Comparison of ENCODE assay signal across 26 cellular contexts in genomic region chr13:48295271-48295670, GRCh38.
"Had no signal": no experiment of that assay in that cellular context is flagged by ENCODE, and none has a peak within 500 bp of the region (broad histone marks: within the 10 kb centered on the region; RNA-seq: fewer than 3 reads in every experiment).

No MANE protein-coding gene starts in this region.

- H3K27me3 Mint-ChIP-seq: effector memory CD8-positive, alpha-beta T cell had no signal

- H3K36me3 Mint-ChIP-seq: activated naive CD4-positive, alpha-beta T cell treated with anti-CD3 and anti-CD28 coated beads, Interleukin-2, amount 10 ng/mL, durations not matched to agents 7 days and 5 days; activated naive CD4-positive, alpha-beta T cell treated with anti-CD3 and anti-CD28 coated beads, Interleukin-2, amount 50 U/mL, for 72 hours had no signal

- H3K36me3 ChIP-seq: adrenal gland, esophagus squamous epithelium had no signal

- DNase-seq: activated CD4-positive, alpha-beta memory T cell treated with anti-CD3 and anti-CD28 coated beads, Interleukin-2, amount 10 ng/mL, durations not matched to agents 7 days and 5 days; activated CD4-positive, alpha-beta T cell treated with anti-CD3 and anti-CD28 coated beads for 1 hour; activated CD4-positive, alpha-beta T cell treated with anti-CD3 and anti-CD28 coated beads for 4 hours; activated CD4-positive, alpha-beta T cell treated with anti-CD3 and anti-CD28 coated beads, Interleukin-2, amount 10 ng/mL, durations not matched to agents 7 days and 5 days; activated CD4-positive, alpha-beta T cell treated with anti-CD3 and anti-CD28 coated beads, Interleukin-2, amount 50 U/mL, for 4 hours; activated CD8-positive, alpha-beta memory T cell treated with anti-CD3 and anti-CD28 coated beads, Interleukin-2, amount 50 U/mL, for 48 hours; activated gamma-delta T cell; activated naive CD4-positive, alpha-beta T cell; activated naive CD4-positive, alpha-beta T cell treated with anti-CD3 and anti-CD28 coated beads, Interleukin-2, amount 10 ng/mL, durations not matched to agents 7 days and 5 days; activated T-cell treated with anti-CD3 and anti-CD28 coated beads for 4 hours; activated T-cell treated with anti-CD3 and anti-CD28 coated beads, Interleukin-2, amount 50 U/mL, for 24 hours; activated T-cell treated with anti-CD3 and anti-CD28 coated beads, Interleukin-2, amount 50 U/mL, for 72 hours; adrenal gland; amygdala; aorta; body of pancreas; caudate nucleus; cortex of kidney; dermis blood vessel endothelial cell; effector CD4-positive, alpha-beta T cell; effector memory CD8-positive, alpha-beta T cell; esophagus squamous epithelium; head of caudate nucleus; T-helper 2 cell had no signal

- H3K27ac ChIP-seq: adrenal gland, body of pancreas, epithelial cell of prostate, esophagus squamous epithelium had no signal

- H3K4me3 Mint-ChIP-seq: activated CD4-positive, alpha-beta memory T cell treated with anti-CD3 and anti-CD28 coated beads, Interleukin-2, amount 10 ng/mL, durations not matched to agents 7 days and 5 days; activated CD4-positive, alpha-beta T cell treated with anti-CD3 and anti-CD28 coated beads, Interleukin-2, amount 10 ng/mL, durations not matched to agents 7 days and 5 days; activated naive CD4-positive, alpha-beta T cell treated with anti-CD3 and anti-CD28 coated beads, Interleukin-2, amount 10 ng/mL, durations not matched to agents 7 days and 5 days; activated T-cell treated with anti-CD3 and anti-CD28 coated beads, Interleukin-2, amount 50 U/mL, for 24 hours; activated T-cell treated with anti-CD3 and anti-CD28 coated beads, Interleukin-2, amount 50 U/mL, for 72 hours; effector memory CD8-positive, alpha-beta T cell had no signal

- ATAC-seq: activated naive CD4-positive, alpha-beta T cell treated with anti-CD3 and anti-CD28 coated beads, Interleukin-2, amount 50 U/mL, for 72 hours; activated T-cell treated with anti-CD3 and anti-CD28 coated beads, Interleukin-2, amount 50 U/mL, for 72 hours; body of pancreas; effector memory CD8-positive, alpha-beta T cell had no signal

- H3K27ac Mint-ChIP-seq: activated CD4-positive, alpha-beta memory T cell treated with anti-CD3 and anti-CD28 coated beads, Interleukin-2, amount 10 ng/mL, durations not matched to agents 7 days and 5 days; activated CD4-positive, alpha-beta T cell treated with anti-CD3 and anti-CD28 coated beads, Interleukin-2, amount 10 ng/mL, durations not matched to agents 7 days and 5 days; activated naive CD4-positive, alpha-beta T cell treated with anti-CD3 and anti-CD28 coated beads, Interleukin-2, amount 10 ng/mL, durations not matched to agents 7 days and 5 days; activated T-cell treated with anti-CD3 and anti-CD28 coated beads, Interleukin-2, amount 50 U/mL, for 24 hours; activated T-cell treated with anti-CD3 and anti-CD28 coated beads, Interleukin-2, amount 50 U/mL, for 72 hours; effector memory CD8-positive, alpha-beta T cell had no signal

- H3K27me3 ChIP-seq: adrenal gland, body of pancreas, esophagus squamous epithelium had no signal

- H3K9me3 ChIP-seq: adrenal gland, body of pancreas, esophagus squamous epithelium had no signal

- H3K4me1 ChIP-seq: adrenal gland had no signal

- H3K4me3 ChIP-seq: adrenal gland, body of pancreas, esophagus squamous epithelium had no signal

- H3K9me3 Mint-ChIP-seq: activated CD4-positive, alpha-beta memory T cell treated with anti-CD3 and anti-CD28 coated beads, Interleukin-2, amount 10 ng/mL, durations not matched to agents 7 days and 5 days; activated CD4-positive, alpha-beta T cell treated with anti-CD3 and anti-CD28 coated beads, Interleukin-2, amount 10 ng/mL, durations not matched to agents 7 days and 5 days; activated naive CD4-positive, alpha-beta T cell treated with anti-CD3 and anti-CD28 coated beads, Interleukin-2, amount 10 ng/mL, durations not matched to agents 7 days and 5 days; activated naive CD4-positive, alpha-beta T cell treated with anti-CD3 and anti-CD28 coated beads, Interleukin-2, amount 50 U/mL, for 72 hours; activated T-cell treated with anti-CD3 and anti-CD28 coated beads, Interleukin-2, amount 50 U/mL, for 24 hours; activated T-cell treated with anti-CD3 and anti-CD28 coated beads, Interleukin-2, amount 50 U/mL, for 72 hours; effector memory CD8-positive, alpha-beta T cell had no signal
